ENCODE assay signal across 8 cellular contexts in genomic region chr1:154557248-154557938, GRCh38. TPM values are rescaled to one million over a fixed set of nuclear protein-coding genes. Genes with fewer than 3 reads are reported as not detected.
A peak's percentile ranks its signal among the peaks of the same experiment; 100 is the strongest.
DNase-seq lines count a peak whose midpoint lies in the region; ATAC-seq and TF ChIP-seq lines count a peak whose summit lies in the region.

No MANE protein-coding gene starts in this region.

- no peak for ATAC-seq in HG03196 (IDR thresholded peaks at IDR 0.05; ENCODE audit: unreplicated experiment)

- peaks cover 16% of the 10 kb centered on the region for H3F3A ChIP-seq in MM.1S (ENCODE audit: insufficient read depth, low read length)

- peaks cover 35 to 45% (median 39%) of the 10 kb centered on the region in 11 experiments for H3K36me3 ChIP-seq in BLaER1 treated with 17β-estradiol and CSF1 and Interleukin-3, amounts not matched to agents 10 nM and 100 nM
- peaks cover 26% of the 10 kb centered on the region for H3K36me3 ChIP-seq in MM.1S (replicated peaks; ENCODE audit: insufficient read depth, low read length)

- peaks cover 60% of the 10 kb centered on the region for H3K4me1 Mint-ChIP-seq in nephron progenitor cell

- H3K9me3 Mint-ChIP-seq in nephron progenitor cell, result no peaks in the 10 kb centered on the region

- H3K9me2 ChIP-seq in MM.1S (replicated peaks; ENCODE audit: insufficient read depth, low read length), result no peaks in the 10 kb centered on the region

- H3K4me3 ChIP-seq in BLaER1 treated with 17β-estradiol and CSF1 and Interleukin-3, amounts not matched to agents 10 nM and 100 nM, result peak overlapping the region; percentile 80 to 99 (median 90)
- H3K4me3 ChIP-seq in MM.1S (ENCODE audit: low read length) (peak overlapping the region; percentile 88), dorsolateral prefrontal cortex (peak overlapping the region; percentile 70 to 99 (median 91))

- no peak for DNase-seq in MM.1S
- DNase-seq in dorsolateral prefrontal cortex, result no peak
- DNase-seq in nephron progenitor cell, result no peak
- DNase-seq in SIG-M5 treated with dmso at 0.1 percent for 504 hours (lab: John Stamatoyannopoulos, UW; ENCODE audit: unreplicated experiment), result no peak
- no peak for DNase-seq in NCI-H82 (lab: John Stamatoyannopoulos, UW)
- no peak for DNase-seq in NCI-H446 treated with DMSO at 0.1 percent for 48 hours (lab: John Stamatoyannopoulos, UW)

- intact Hi-C loops in dorsolateral prefrontal cortex (cut with DNase I), result loop anchor here (5.0 to 10.0 kb wide), 4 partner anchors 110 to 320 kb away; partner anchors contain the start of genes AQP10 (in 1 of the 2) and ATP8B2 (in 1 of the 2)

- peak overlapping the region; percentile 72 to 92 (median 84) for H3K27ac ChIP-seq in BLaER1 treated with 17β-estradiol and CSF1 and Interleukin-3, amounts not matched to agents 10 nM and 100 nM
- no peak overlapping the region for H3K27ac ChIP-seq in MM.1S (ENCODE audit: low read length)
- H3K27ac ChIP-seq in dorsolateral prefrontal cortex, result peak overlapping the region in 50 of 59 donors; percentile 8 to 98 (median 88)

- H3K9ac ChIP-seq in BLaER1 treated with 17β-estradiol and CSF1 and Interleukin-3, amounts not matched to agents 10 nM and 100 nM, result peak overlapping the region; percentile 90 to 94 (median 93)
- H3K9ac ChIP-seq in MM.1S (ENCODE audit: low read length), result peak overlapping the region; percentile 87

- peak overlapping the region; percentile 94 for H3K4me3 Mint-ChIP-seq in nephron progenitor cell

- H3K79me2 ChIP-seq in MM.1S (ENCODE audit: low read length), result peaks cover 43% of the 10 kb centered on the region

- peaks cover 27 to 46% (median 35%) of the 10 kb centered on the region in 10 experiments for H3K4me1 ChIP-seq in BLaER1 treated with 17β-estradiol and CSF1 and Interleukin-3, amounts not matched to agents 10 nM and 100 nM
- peaks cover 16% of the 10 kb centered on the region for H3K4me1 ChIP-seq in MM.1S (ENCODE audit: low read length)

- H3K27me3 ChIP-seq in BLaER1 treated with 17β-estradiol and CSF1 and Interleukin-3, amounts not matched to agents 10 nM and 100 nM, result no peaks in the 10 kb centered on the region
- H3K27me3 ChIP-seq in MM.1S (replicated peaks; ENCODE audit: insufficient read depth, low read length), result no peaks in the 10 kb centered on the region
- no peaks in the 10 kb centered on the region for H3K27me3 ChIP-seq in dorsolateral prefrontal cortex

- peaks cover 36% of the 10 kb centered on the region for H3K36me3 Mint-ChIP-seq in nephron progenitor cell (ENCODE audit: low read depth)

- H3K4me2 ChIP-seq in BLaER1 treated with 17β-estradiol and CSF1 and Interleukin-3, amounts not matched to agents 10 nM and 100 nM, result peak overlapping the region; percentile 90 to 99 (median 97)
- H3K4me2 ChIP-seq in MM.1S (ENCODE audit: low read depth, low read length), result peak overlapping the region; percentile 96

- H3K9me3 ChIP-seq in BLaER1 treated with 17β-estradiol and CSF1 and Interleukin-3, amounts not matched to agents 10 nM and 100 nM (replicated peaks in 1 of 11), result no peaks in the 10 kb centered on the region
- H3K9me3 ChIP-seq in MM.1S (replicated peaks; ENCODE audit: insufficient read depth, low read length), result no peaks in the 10 kb centered on the region

- peak overlapping the region; percentile 46 for H2AFZ ChIP-seq in MM.1S (ENCODE audit: low read length)

- TF ChIP-seq CTCF in MM.1S (IDR thresholded peaks at IDR 0.05; ENCODE audit: low read length) (no peak), dorsolateral prefrontal cortex (IDR thresholded peaks at IDR 0.05 in 54 of 56, conservative IDR thresholded peaks at IDR 0.05 in 2 of 56; ENCODE audit: low read depth in 1 of 56, partially characterized antibody in 56 of 56) (no peak), nephron progenitor cell (IDR thresholded peaks at IDR 0.05) (no peak)

- H3K27ac Mint-ChIP-seq in nephron progenitor cell, result peak overlapping the region; percentile 89

- peaks cover 29 to 55% (median 52%) of the 10 kb centered on the region in 11 experiments; a peak in 21 of 22 replicates for H4K20me1 ChIP-seq in BLaER1 treated with 17β-estradiol and CSF1 and Interleukin-3, amounts not matched to agents 10 nM and 100 nM
- H4K20me1 ChIP-seq in MM.1S (ENCODE audit: insufficient read depth, low read length), result 0 out of 2 replicates have a peak, but pooled peaks cover 10% of the 10 kb centered on the region

- H3K27me3 Mint-ChIP-seq in nephron progenitor cell (ENCODE audit: low read depth, poor library complexity), result no peaks in the 10 kb centered on the region

RNA-seq across cellular contexts. Expression of gene UBE2Q1, which starts 1.1 kb away (rescaled TPM):
- 100 to 1,000 TPM in 71 of 120 experiments, 10 to 100 TPM in 49; 55.7 to 144 (median 103) TPM for total RNA-seq in dorsolateral prefrontal cortex

RNA-seq across cellular contexts. Expression of gene CHRNB2, which starts 10.2 kb away (rescaled TPM):
- total RNA-seq in dorsolateral prefrontal cortex, result 10 to 100 TPM in 119 of 120 experiments, 1 to 10 TPM in 1; 10.0 to 43.4 (median 29.1) TPM

RNA-seq across cellular contexts. Expression of gene ADAR, which starts 50.6 kb away (rescaled TPM):
- total RNA-seq in dorsolateral prefrontal cortex, result 100 to 1,000 TPM; 152 to 335 (median 225) TPM

RNA-seq across cellular contexts. Expression of gene SHE, which starts 55.2 kb away (rescaled TPM):
- 10 to 100 TPM in 5 of 120 experiments, 1 to 10 TPM in 115; 1.9 to 12.6 (median 4.5) TPM for total RNA-seq in dorsolateral prefrontal cortex

RNA-seq across cellular contexts. Expression of gene TDRD10, which starts 55.4 kb away (rescaled TPM):
- total RNA-seq in dorsolateral prefrontal cortex, result 1 to 10 TPM in 85 of 120 experiments, under 1 TPM in 35; 0.22 to 4.0 (median 1.4) TPM
